Comparison of ENCODE assay signal across 8 cellular contexts in genomic region chr7:123283373-123283772, GRCh38.
"Had no signal": no experiment of that assay in that cellular context is flagged by ENCODE, and none has a peak within 500 bp of the region (broad histone marks: within the 10 kb centered on the region; RNA-seq: fewer than 3 reads in every experiment).

No MANE protein-coding gene starts in this region.

- H3K27ac ChIP-seq: GM23248 had no signal

- FAIRE-seq: HTR-8/SVneo had no signal

- H3K36me3 ChIP-seq: HAP-1 had no signal

- H3K4me3 ChIP-seq: GM23248, HAP-1 had no signal

- H2AFZ ChIP-seq: GM23248 had no signal

- H3K4me1 ChIP-seq: HAP-1 had no signal

- H3K9me3 ChIP-seq: HAP-1 had no signal

- ATAC-seq: HCT116 had no signal

- DNase-seq: GM23248, GOT3, H7, HFFc6, IMR-90 had no signal
